Comparison of ENCODE assay signal across 7 cellular contexts in the genomic region with DNA sequence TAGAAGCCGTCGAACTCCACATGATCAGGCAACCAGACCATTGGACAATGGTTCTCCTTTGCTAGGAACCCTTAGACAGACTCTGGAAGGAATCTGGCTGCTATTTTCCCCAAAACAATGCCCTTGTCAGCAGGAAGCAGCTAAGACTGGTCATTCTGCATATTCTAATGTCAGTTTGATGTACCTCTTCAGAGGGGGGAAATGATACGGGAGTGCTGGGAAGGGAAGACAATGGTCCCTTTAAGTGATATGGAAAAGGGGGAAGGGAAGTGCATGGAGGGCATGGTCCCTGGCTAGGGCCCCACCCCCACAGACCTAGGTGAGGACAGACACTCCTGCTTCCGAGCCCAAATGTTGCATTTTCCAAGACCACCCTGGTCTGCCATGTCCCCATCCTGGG.
"Had no signal": no experiment of that assay in that cellular context is flagged by ENCODE, and none has a peak within 500 bp of the region (broad histone marks: within the 10 kb centered on the region; RNA-seq: fewer than 3 reads in every experiment).

No MANE protein-coding gene starts in this region.

- FAIRE-seq: HepG2 had no signal

- H3K36me3 ChIP-seq: HAP-1 had no signal

- H3K4me1 ChIP-seq: HAP-1 had no signal

- H3K27ac ChIP-seq: GM23248, HL-60 had no signal

- H2AFZ ChIP-seq: GM23248 had no signal

- H3K9ac ChIP-seq: GM23248 had no signal

- DNase-seq: GM23248, H7, HFFc6, KBM-7 had no signal

- H3K4me3 ChIP-seq: GM23248, HAP-1 had no signal

- H3K9me3 ChIP-seq: HAP-1 had no signal
